In the genomic region with DNA sequence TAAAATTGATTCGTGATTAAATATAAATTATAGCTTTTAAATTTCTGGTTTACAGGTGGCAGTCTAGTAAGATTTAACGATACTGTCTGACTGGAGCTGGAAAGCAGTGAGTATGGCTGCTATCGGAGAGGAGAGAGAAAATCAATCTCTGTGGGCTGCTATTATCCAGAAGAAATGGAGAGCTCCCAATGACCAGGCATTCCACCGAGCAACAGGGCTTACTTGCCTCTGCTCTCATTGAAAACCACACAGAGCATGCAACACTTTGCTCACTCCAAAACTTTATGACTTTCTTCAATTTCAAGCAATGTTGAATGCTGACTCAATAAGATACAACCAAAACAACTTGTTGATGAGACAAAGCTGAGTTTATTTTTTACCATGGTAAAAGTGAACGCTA, we compare ENCODE assay signal across 18 cellular contexts.
"Had no signal": no experiment of that assay in that cellular context is flagged by ENCODE, and none has a peak within 500 bp of the region (broad histone marks: within the 10 kb centered on the region; RNA-seq: fewer than 3 reads in every experiment).

No MANE protein-coding gene starts in this region.

- H3K9me3 ChIP-seq: adrenal gland, colonic mucosa, esophagus muscularis mucosa, tibial artery, uterus had no signal

- H3K27ac ChIP-seq: adrenal gland, colonic mucosa, esophagus muscularis mucosa, tibial artery, uterus had no signal

- H3K4me1 ChIP-seq: adrenal gland, colonic mucosa, esophagus muscularis mucosa, tibial artery, uterus had no signal

- H3K27me3 ChIP-seq: adrenal gland, colonic mucosa, esophagus muscularis mucosa, tibial artery, uterus had no signal

- ATAC-seq: activated CD8-positive, alpha-beta T cell treated with anti-CD3 and anti-CD28 coated beads for 36 hours; activated T-cell treated with anti-CD3 and anti-CD28 coated beads, Interleukin-2, amount 50 U/mL, for 4 hours; naive thymus-derived CD4-positive, alpha-beta T cell; stimulated activated naive B cell treated with anti-CD40 and anti-IgM and Interleukin-4, amounts not matched to agents 10 μg/mL and 1 μg/mL and 100 μg/mL, for 72 hours; T-helper 17 cell had no signal

- H3K4me3 ChIP-seq: adrenal gland, colonic mucosa, esophagus muscularis mucosa, tibial artery, uterus had no signal

- H3K36me3 ChIP-seq: adrenal gland, colonic mucosa, esophagus muscularis mucosa, tibial artery, uterus had no signal

- DNase-seq: activated CD4-positive, alpha-beta T cell treated with anti-CD3 and anti-CD28 coated beads for 48 hours; activated CD8-positive, alpha-beta T cell treated with anti-CD3 and anti-CD28 coated beads for 36 hours; activated effector memory CD4-positive, alpha-beta T cell treated with Interleukin-2 at 50 U/mL for 16 hours; activated T-cell treated with anti-CD3 and anti-CD28 coated beads, Interleukin-2, amount 50 U/mL, for 4 hours; adrenal gland; colonic mucosa; hippocampal formation; mammary epithelial cell; naive thymus-derived CD4-positive, alpha-beta T cell; nucleus accumbens; posterior cingulate gyrus; stimulated activated CD4-positive, alpha-beta T cell treated with anti-CD3 and anti-CD28 coated beads, Interleukin-15, amount 100 ng/mL, for 24 hours; stimulated activated CD4-positive, alpha-beta T cell treated with anti-CD3 and anti-CD28 coated beads, Interleukin-4, amount 100 ng/mL, for 1 hour; stimulated activated naive B cell treated with anti-CD40 and anti-IgM and Interleukin-4, amounts not matched to agents 10 μg/mL and 1 μg/mL and 100 μg/mL, for 72 hours; T-helper 17 cell; tibial artery; uterus had no signal
